In the genomic region with DNA sequence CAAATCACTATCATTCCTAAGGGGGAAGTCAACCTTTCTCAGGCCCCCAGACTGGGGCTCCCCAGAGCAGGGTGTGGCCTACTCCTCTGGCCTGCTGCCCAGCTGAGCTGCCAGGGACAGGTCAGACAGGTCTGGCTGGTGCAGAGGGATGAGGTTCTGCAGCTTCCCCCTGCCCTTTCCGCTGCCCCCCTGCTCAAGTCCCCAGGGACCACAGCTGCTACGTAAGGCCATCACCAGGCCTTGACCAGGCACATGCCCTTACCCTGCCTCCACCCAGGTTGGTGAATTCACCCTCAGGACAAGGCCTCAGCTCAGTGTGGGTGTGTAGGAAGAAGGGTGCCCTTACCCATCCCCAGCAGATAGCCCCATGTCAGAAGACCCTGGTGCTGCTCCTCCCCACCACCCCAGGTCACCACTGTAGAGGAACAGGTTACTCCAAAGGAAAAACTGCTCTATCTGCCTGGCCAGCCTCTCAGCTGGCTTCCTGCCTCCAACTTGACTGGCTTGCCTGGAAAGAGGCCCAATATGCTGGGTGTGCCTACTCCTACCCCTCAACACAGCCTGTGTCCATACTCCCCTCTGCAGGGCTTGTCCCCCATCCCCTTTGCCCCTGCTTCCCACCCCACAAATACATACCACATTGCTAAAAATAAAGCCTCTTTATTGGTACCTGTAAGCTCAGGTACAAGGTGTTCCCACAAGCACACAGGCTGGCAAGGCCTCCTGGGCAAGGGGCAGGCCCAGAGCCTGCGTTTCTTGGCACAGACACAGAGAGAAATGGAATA, we compare ENCODE assay signal across 8 cellular contexts. TPM values are rescaled to one million over a fixed set of nuclear protein-coding genes. Genes with fewer than 3 reads are reported as not detected.
DNase-seq lines count a peak whose midpoint lies in the region; ATAC-seq, FAIRE-seq and TF ChIP-seq lines count a peak whose summit lies in the region.

No MANE protein-coding gene starts in this region.

- peaks cover 53% of the 10 kb centered on the region for H3K36me3 ChIP-seq in right atrium auricular region
- H3K36me3 ChIP-seq in osteoblast (ENCODE audit: insufficient read depth, low read length): peaks cover 68% of the 10 kb centered on the region

- H3K4me1 ChIP-seq in right atrium auricular region (peaks cover 0 to 81% of the 10 kb centered on the region in 2 donors), osteoblast (ENCODE audit: insufficient read depth, low read length) (peaks cover 17% of the 10 kb centered on the region)

- H3K27ac ChIP-seq in right atrium auricular region: peak overlapping the region; percentile 42 to 56
- H3K27ac ChIP-seq in osteoblast (ENCODE audit: low read depth, low read length): no peak overlapping the region

- H3K4me1 Mint-ChIP-seq in activated CD8-positive, alpha-beta T cell treated with anti-CD3 and anti-CD28 coated beads for 36 hours (ENCODE audit: low read depth): peaks cover 47% of the 10 kb centered on the region
- peaks cover 43 to 76% of the 10 kb centered on the region in 2 donors for H3K4me1 Mint-ChIP-seq in stimulated activated naive B cell treated with anti-CD40 and anti-IgM and Interleukin-4, amounts not matched to agents 10 μg/mL and 1 μg/mL and 100 μg/mL, for 72 hours

- no peaks in the 10 kb centered on the region for H3K27me3 ChIP-seq in right atrium auricular region
- H3K27me3 ChIP-seq in osteoblast (ENCODE audit: insufficient read depth, low read length): no peaks in the 10 kb centered on the region

- no peak for ATAC-seq in activated CD8-positive, alpha-beta T cell treated with anti-CD3 and anti-CD28 coated beads for 36 hours
- peak; percentile 23 to 31 for ATAC-seq in stimulated activated naive B cell treated with anti-CD40 and anti-IgM and Interleukin-4, amounts not matched to agents 10 μg/mL and 1 μg/mL and 100 μg/mL, for 72 hours (replicated peaks)

- no peak overlapping the region for H2AFZ ChIP-seq in osteoblast (ENCODE audit: low read length)

- FAIRE-seq in H54 (lab: Jason Lieb, UNC): no peak

- peak overlapping the region; percentile 30 for H3K27ac Mint-ChIP-seq in activated CD8-positive, alpha-beta T cell treated with anti-CD3 and anti-CD28 coated beads for 36 hours
- H3K27ac Mint-ChIP-seq in stimulated activated naive B cell treated with anti-CD40 and anti-IgM and Interleukin-4, amounts not matched to agents 10 μg/mL and 1 μg/mL and 100 μg/mL, for 72 hours: peak overlapping the region; percentile 92

- no peak for TF ChIP-seq CTCF in activated CD8-positive, alpha-beta T cell treated with anti-CD3 and anti-CD28 coated beads for 36 hours (IDR thresholded peaks at IDR 0.05)
- TF ChIP-seq CTCF in right atrium auricular region (IDR thresholded peaks at IDR 0.05) (no peak), osteoblast (IDR thresholded peaks at IDR 0.05; ENCODE audit: extremely low read depth, low read depth, low read length) (no peak)

- H3K9me3 ChIP-seq in right atrium auricular region (no peaks in the 10 kb centered on the region), osteoblast (ENCODE audit: low read depth, low read length) (no peaks in the 10 kb centered on the region)

- CTCF ChIA-PET in activated CD8-positive, alpha-beta T cell treated with anti-CD3 and anti-CD28 coated beads for 36 hours (lab: Charles Lee): interaction anchor here (1.8 kb wide), 1 partner anchor 48 kb away, joined by 4 read pairs; no protein-coding TSS in a partner anchor

- peak; percentile 36 for DNase-seq in NCI-H1092 treated with DMSO at 0.1 percent for 48 hours (lab: John Stamatoyannopoulos, UW)
- no peak for DNase-seq in NCI-H1092 (lab: John Stamatoyannopoulos, UW)
- DNase-seq in activated CD8-positive, alpha-beta T cell treated with anti-CD3 and anti-CD28 coated beads for 36 hours: no peak
- DNase-seq in right atrium auricular region (ENCODE audit: low spot score): no peak
- no peak for DNase-seq in stimulated activated naive B cell treated with anti-CD40 and anti-IgM and Interleukin-4, amounts not matched to agents 10 μg/mL and 1 μg/mL and 100 μg/mL, for 72 hours
- no peak for DNase-seq in osteoblast (ENCODE audit: insufficient read length, low spot score, missing footprints)
- no peak for DNase-seq in iPS-NIHi7 (ENCODE audit: extremely low spot score)
- no peak for DNase-seq in H54 (ENCODE audit: insufficient read length, low spot score)

- TF ChIP-seq POLR2A in H54 (IDR thresholded peaks at IDR 0.05; ENCODE audit: low read depth, low read length): no peak

- H4K20me1 ChIP-seq in osteoblast (ENCODE audit: insufficient read depth, low read length): peaks cover 38% of the 10 kb centered on the region

- H3K4me3 ChIP-seq in right atrium auricular region: no peak overlapping the region
- no peak overlapping the region for H3K4me3 ChIP-seq in osteoblast (ENCODE audit: insufficient read depth, low read length)

- no peak overlapping the region for H3K4me2 ChIP-seq in osteoblast (ENCODE audit: insufficient read depth, low read length)

- H3K27me3 Mint-ChIP-seq in activated CD8-positive, alpha-beta T cell treated with anti-CD3 and anti-CD28 coated beads for 36 hours: no peaks in the 10 kb centered on the region
- H3K27me3 Mint-ChIP-seq in stimulated activated naive B cell treated with anti-CD40 and anti-IgM and Interleukin-4, amounts not matched to agents 10 μg/mL and 1 μg/mL and 100 μg/mL, for 72 hours: no peaks in the 10 kb centered on the region

- peaks cover 60% of the 10 kb centered on the region for H3K79me2 ChIP-seq in osteoblast (ENCODE audit: insufficient read depth, low read length)

- POLR2A ChIA-PET in activated CD8-positive, alpha-beta T cell treated with anti-CD3 and anti-CD28 coated beads for 36 hours (lab: Charles Lee): interaction anchor here (0.7 to 1.9 kb wide), 9 partner anchors 10 to 60 kb away, joined by 3 to 7 read pairs (median 3); partner anchors contain the start of gene TTC21A

- H3K9me3 Mint-ChIP-seq in activated CD8-positive, alpha-beta T cell treated with anti-CD3 and anti-CD28 coated beads for 36 hours: no peaks in the 10 kb centered on the region
- H3K9me3 Mint-ChIP-seq in stimulated activated naive B cell treated with anti-CD40 and anti-IgM and Interleukin-4, amounts not matched to agents 10 μg/mL and 1 μg/mL and 100 μg/mL, for 72 hours: no peaks in the 10 kb centered on the region

- H3K4me3 Mint-ChIP-seq in activated CD8-positive, alpha-beta T cell treated with anti-CD3 and anti-CD28 coated beads for 36 hours: no peak overlapping the region
- peak overlapping the region in 1 of 2 donors; percentile 11 for H3K4me3 Mint-ChIP-seq in stimulated activated naive B cell treated with anti-CD40 and anti-IgM and Interleukin-4, amounts not matched to agents 10 μg/mL and 1 μg/mL and 100 μg/mL, for 72 hours

- H3K36me3 Mint-ChIP-seq in activated CD8-positive, alpha-beta T cell treated with anti-CD3 and anti-CD28 coated beads for 36 hours (ENCODE audit: low read depth): peaks cover 62% of the 10 kb centered on the region
- H3K36me3 Mint-ChIP-seq in stimulated activated naive B cell treated with anti-CD40 and anti-IgM and Interleukin-4, amounts not matched to agents 10 μg/mL and 1 μg/mL and 100 μg/mL, for 72 hours: peaks cover 35 to 66% of the 10 kb centered on the region in 2 donors

- intact Hi-C loops in activated CD8-positive, alpha-beta T cell treated with anti-CD3 and anti-CD28 coated beads for 36 hours (cut with micrococcal nuclease): no loop called here

RNA-seq across cellular contexts. Expression of gene CSRNP1, which starts 12.0 kb away (rescaled TPM):
- 10 to 100 TPM; 88.0 to 88.3 TPM for total RNA-seq in activated CD8-positive, alpha-beta T cell treated with anti-CD3 and anti-CD28 coated beads for 36 hours
- total RNA-seq in right atrium auricular region: 10 to 100 TPM; 48.0 to 49.5 TPM
- total RNA-seq in osteoblast: 5.8 and 8.0 TPM in 2 replicates

RNA-seq across cellular contexts. Expression of gene TTC21A, which starts 33.9 kb away (rescaled TPM):
- under 1 TPM; 0.69 to 0.79 TPM for total RNA-seq in activated CD8-positive, alpha-beta T cell treated with anti-CD3 and anti-CD28 coated beads for 36 hours
- total RNA-seq in right atrium auricular region (1 to 10 TPM in 1 of 2 donors, under 1 TPM in 1; 0.85 to 1.8 TPM), osteoblast (6.9 and 8.5 TPM in 2 replicates)

RNA-seq across cellular contexts. Expression of gene GORASP1, which starts 34.0 kb away (rescaled TPM):
- 10 to 100 TPM; 16.2 to 18.3 TPM for total RNA-seq in activated CD8-positive, alpha-beta T cell treated with anti-CD3 and anti-CD28 coated beads for 36 hours
- total RNA-seq in right atrium auricular region (10 to 100 TPM; 34.3 to 38.8 TPM), osteoblast (44.5 and 46.0 TPM in 2 replicates)

RNA-seq across cellular contexts. Expression of gene XIRP1, which starts 51.0 kb away (rescaled TPM):
- 1 to 10 TPM; 2.5 TPM for total RNA-seq in activated CD8-positive, alpha-beta T cell treated with anti-CD3 and anti-CD28 coated beads for 36 hours
- total RNA-seq in right atrium auricular region: 1,000 to 10,000 TPM in 1 of 2 donors, 100 to 1,000 TPM in 1; 319 to 1,274 TPM
- total RNA-seq in osteoblast: under 0.01 TPM in 2 replicates
